ENCODE assay signal across 1 cellular context in the genomic region with DNA sequence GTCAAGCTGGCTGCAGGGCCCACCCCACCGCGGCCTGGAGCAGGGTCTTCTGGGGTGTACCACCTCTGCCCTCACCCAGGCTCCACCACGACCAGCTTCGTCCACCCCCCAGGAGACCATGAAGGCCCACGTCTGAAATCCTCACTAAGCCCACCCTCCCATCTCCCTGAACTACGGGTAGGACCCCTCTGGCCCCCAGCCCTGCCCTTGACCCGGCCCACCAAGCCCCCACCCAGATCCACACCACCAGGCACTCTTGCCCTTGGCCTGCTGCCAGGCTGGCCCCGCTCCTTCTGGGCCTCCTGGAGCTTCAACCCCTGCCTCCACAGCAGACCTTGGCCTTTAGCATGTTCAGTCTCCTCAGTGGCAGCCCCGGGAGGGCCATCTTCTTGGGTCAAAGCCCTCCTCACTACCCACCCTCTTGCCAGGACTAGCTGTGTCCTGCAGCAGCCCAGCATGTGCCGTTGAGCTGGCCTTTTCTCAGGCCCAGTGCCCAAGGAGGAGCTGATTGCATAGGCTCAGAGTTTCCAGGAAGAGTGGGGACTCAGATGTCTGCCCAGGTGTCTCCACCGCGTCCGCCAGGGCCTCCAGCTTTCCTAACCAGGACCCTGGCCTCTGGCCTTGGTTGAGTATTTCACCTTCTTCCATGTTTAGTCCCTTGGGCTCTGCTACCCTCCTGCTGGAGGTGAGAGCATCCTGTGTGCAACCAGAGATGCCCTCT.
TF ChIP-seq lines count a peak whose summit lies in the region.

No MANE protein-coding gene starts in this region.

TF ChIP-seq in GM12878, 131 proteins besides CTCF, POLR2A, EP300 and RAD21:
- TF ChIP-seq, protein P1, sequence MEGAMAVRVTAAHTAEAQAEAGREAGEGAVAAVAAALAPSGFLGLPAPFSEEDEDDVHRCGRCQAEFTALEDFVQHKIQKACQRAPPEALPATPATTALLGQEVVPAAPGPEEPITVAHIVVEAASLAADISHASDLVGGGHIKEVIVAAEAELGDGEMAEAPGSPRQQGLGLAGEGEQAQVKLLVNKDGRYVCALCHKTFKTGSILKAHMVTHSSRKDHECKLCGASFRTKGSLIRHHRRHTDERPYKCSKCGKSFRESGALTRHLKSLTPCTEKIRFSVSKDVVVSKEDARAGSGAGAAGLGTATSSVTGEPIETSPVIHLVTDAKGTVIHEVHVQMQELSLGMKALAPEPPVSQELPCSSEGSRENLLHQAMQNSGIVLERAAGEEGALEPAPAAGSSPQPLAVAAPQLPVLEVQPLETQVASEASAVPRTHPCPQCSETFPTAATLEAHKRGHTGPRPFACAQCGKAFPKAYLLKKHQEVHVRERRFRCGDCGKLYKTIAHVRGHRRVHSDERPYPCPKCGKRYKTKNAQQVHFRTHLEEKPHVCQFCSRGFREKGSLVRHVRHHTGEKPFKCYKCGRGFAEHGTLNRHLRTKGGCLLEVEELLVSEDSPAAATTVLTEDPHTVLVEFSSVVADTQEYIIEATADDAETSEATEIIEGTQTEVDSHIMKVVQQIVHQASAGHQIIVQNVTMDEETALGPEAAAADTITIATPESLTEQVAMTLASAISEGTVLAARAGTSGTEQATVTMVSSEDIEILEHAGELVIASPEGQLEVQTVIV (IDR thresholded peaks at IDR 0.05; ENCODE audit: borderline replicate concordance, partially characterized antibody) = no peak
- no peak for TF ChIP-seq RELA (IDR thresholded peaks at IDR 0.05; ENCODE audit: borderline replicate concordance, partially characterized antibody)
- TF ChIP-seq RFX5 (IDR thresholded peaks at IDR 0.05; ENCODE audit: low read depth, low read length) = no peak
- no peak for TF ChIP-seq CBX5 (IDR thresholded peaks at IDR 0.05; ENCODE audit: low read depth)
- TF ChIP-seq SUPT20H (IDR thresholded peaks at IDR 0.05; ENCODE audit: borderline replicate concordance, control insufficient read depth, low read depth, low read length) = no peak
- TF ChIP-seq GABPA (IDR thresholded peaks at IDR 0.05; ENCODE audit: low read depth) = no peak
- no peak for TF ChIP-seq ZNF384 (IDR thresholded peaks at IDR 0.05; ENCODE audit: borderline replicate concordance, low read depth, low read length)
- TF ChIP-seq SRF (IDR thresholded peaks at IDR 0.05; ENCODE audit: low read depth in 2 of 2, low read length in 2 of 2) = no peak
- no peak for TF ChIP-seq SREBF1 (IDR thresholded peaks at IDR 0.05; ENCODE audit: low read length)
